In genomic region chr10:1634239-1634638, GRCh38 we compare ENCODE assay signal across 25 cellular contexts.
"Had no signal": no experiment of that assay in that cellular context is flagged by ENCODE, and none has a peak within 500 bp of the region (broad histone marks: within the 10 kb centered on the region; RNA-seq: fewer than 3 reads in every experiment).

No MANE protein-coding gene starts in this region.

- H3K4me3 ChIP-seq: neural progenitor cell, pancreas, prostate gland, right lobe of liver, sigmoid colon, stomach, thoracic aorta, thyroid gland, tibial nerve, upper lobe of left lung, vagina had no signal

- H3K27ac ChIP-seq: neural progenitor cell, neutrophil, pancreas, prostate gland, right lobe of liver, sigmoid colon, stomach, thoracic aorta, thyroid gland, tibial nerve, upper lobe of left lung, vagina had no signal

- H3K9me3 ChIP-seq: neutrophil, pancreas, prostate gland, right lobe of liver, stomach, thoracic aorta, thyroid gland, upper lobe of left lung, vagina had no signal

- H3K36me3 ChIP-seq: neural progenitor cell, neutrophil, pancreas, prostate gland, right lobe of liver, sigmoid colon, stomach, thoracic aorta, thyroid gland, tibial nerve, upper lobe of left lung, vagina had no signal

- H3K4me1 ChIP-seq: pancreas, prostate gland, right lobe of liver, sigmoid colon, stomach, thyroid gland, tibial nerve, upper lobe of left lung, vagina had no signal

- DNase-seq: naive thymus-derived CD4-positive, alpha-beta T cell; natural killer cell; nucleus accumbens; pancreas; retina; right cardiac atrium; right lobe of liver; sigmoid colon; small intestine; stimulated activated CD4-positive, alpha-beta T cell treated with anti-CD3 and anti-CD28 coated beads, Interleukin-15, amount 100 ng/mL, for 24 hours; stimulated activated CD4-positive, alpha-beta T cell treated with anti-CD3 and anti-CD28 coated beads, Interleukin-2, amount 100 ng/mL, for 24 hours; stimulated activated CD4-positive, alpha-beta T cell treated with anti-CD3 and anti-CD28 coated beads, Interleukin-2, amount 100 ng/mL, for 48 hours; stimulated activated CD4-positive, alpha-beta T cell treated with anti-CD3 and anti-CD28 coated beads, Interleukin-4, amount 100 ng/mL, for 24 hours; stimulated activated naive B cell treated with anti-CD40 and anti-IgM and Interleukin-4, amounts not matched to agents 10 μg/mL and 1 μg/mL and 100 μg/mL, for 72 hours; stimulated activated naive CD4-positive, alpha-beta T cell treated with Interleukin-2 at 50 U/mL for 16 hours; stomach; thyroid gland; trophoblast cell; upper lobe of left lung had no signal

- H3K27me3 ChIP-seq: neural progenitor cell, neutrophil, right lobe of liver, thyroid gland, tibial nerve, upper lobe of left lung, vagina had no signal
